Comparison of ENCODE assay signal across 8 cellular contexts in genomic region chr1:21508580-21509350, GRCh38. TPM values are rescaled to one million over a fixed set of nuclear protein-coding genes. Genes with fewer than 3 reads are reported as not detected.
DNase-seq lines count a peak whose midpoint lies in the region; ATAC-seq and TF ChIP-seq lines count a peak whose summit lies in the region.

No MANE protein-coding gene starts in this region.

- no peak overlapping the region for H3K4me3 ChIP-seq in MG63
- no peak overlapping the region for H3K4me3 ChIP-seq in colonic mucosa
- H3K4me3 ChIP-seq in right lobe of liver = peak overlapping the region in 2 of 3 donors; percentile 14 to 47

- no peak for TF ChIP-seq POLR2A in right lobe of liver (IDR thresholded peaks at IDR 0.05)

- WGBS in right lobe of liver (ENCODE audit: insufficient coverage, low coverage, low lambda C conversion rate, missing lambda C conversion rate) = 12% methylated on average over 20 of the region's 45 CpGs

- TF ChIP-seq CTCF in colonic mucosa (IDR thresholded peaks at IDR 0.05) (no peak), right lobe of liver (IDR thresholded peaks at IDR 0.05) (peak; percentile 52 to 75 (median 59))

- no peak overlapping the region for H3K9ac ChIP-seq in colonic mucosa (ENCODE audit: low read depth in 2 of 2, low read length in 2 of 2)

- H3K27me3 ChIP-seq in MG63 = no peaks in the 10 kb centered on the region
- H3K27me3 ChIP-seq in colonic mucosa = peaks cover 6% of the 10 kb centered on the region
- peaks cover 0 to 7% of the 10 kb centered on the region in 2 donors for H3K27me3 ChIP-seq in right lobe of liver

- no peaks in the 10 kb centered on the region for H3K9me3 ChIP-seq in MG63
- H3K9me3 ChIP-seq in colonic mucosa = no peaks in the 10 kb centered on the region
- H3K9me3 ChIP-seq in right lobe of liver = no peaks in the 10 kb centered on the region

- H3K36me3 ChIP-seq in MG63 (no peaks in the 10 kb centered on the region), colonic mucosa (no peaks in the 10 kb centered on the region), right lobe of liver (no peaks in the 10 kb centered on the region)

- intact Hi-C loops in colonic mucosa (cut with DNase I) (loop anchor here (2.0 to 10.0 kb wide), 3 partner anchors 26 to 150 kb away; no protein-coding TSS in a partner anchor), right lobe of liver (cut with DNase I) (no loop called here)

- H3K27ac ChIP-seq in colonic mucosa (no peak overlapping the region), right lobe of liver (no peak overlapping the region)

- DNase-seq in Daoy (ENCODE audit: low read depth) = peak; percentile 82
- DNase-seq in MG63 = peak; percentile 66
- peak; percentile 63 for DNase-seq in colonic mucosa
- DNase-seq in right lobe of liver = peak; percentile 72 to 82 (median 78)
- peak; percentile 29 to 75 (median 45) for DNase-seq in stimulated activated CD4-positive, alpha-beta T cell treated with anti-CD3 and anti-CD28 coated beads, TNF-alpha, amount 100 ng/mL, for 48 hours (ENCODE audit: low read depth in 3 of 3)

- ATAC-seq in activated CD4-positive, CD25-positive, alpha-beta regulatory T cell treated with anti-CD3 and anti-CD28 coated beads, Interleukin-2, amount 50 U/mL, for 24 hours = peak; percentile 82 to 92
- ATAC-seq in right lobe of liver (peak; percentile 89 to 93 (median 92)), HG03354 (IDR thresholded peaks at IDR 0.05; ENCODE audit: poor library complexity, severe bottlenecking, unreplicated experiment) (no peak), GM18517 (IDR thresholded peaks at IDR 0.05; ENCODE audit: unreplicated experiment) (no peak)

- H3K4me1 ChIP-seq in colonic mucosa (peaks cover 3% of the 10 kb centered on the region), right lobe of liver (peaks cover 0 to 7% (median 0%) of the 10 kb centered on the region in 4 donors)

RNA-seq across cellular contexts. Expression of gene ALPL, which starts 0.5 kb away (rescaled TPM):
- 1.4 and 2.7 TPM in 2 replicates for total RNA-seq in Daoy (2014; rRNA removed; shearing (Covaris generic))
- total RNA-seq in MG63 (2014; rRNA removed; shearing (Covaris generic); ENCODE audit: low replicate concordance) = 1.9 and 4.2 TPM in 2 replicates
- total RNA-seq in colonic mucosa (1 to 10 TPM; 1.6 to 1.7 TPM), right lobe of liver (10 to 100 TPM; 23.2 to 81.5 (median 48.1) TPM)

Comparison
In these comparisons a context has a peak if more than half of its experiments do, and no peak if none do; other contexts are left out.
1. H3K4me3 ChIP-seq: peak in right lobe of liver (2 of 3); none in MG63 (single experiment) and colonic mucosa (single experiment).
2. ATAC-seq: peak in activated CD4-positive, CD25-positive, alpha-beta regulatory T cell treated with anti-CD3 and anti-CD28 coated beads, Interleukin-2, amount 50 U/mL, for 24 hours (2 of 2) and right lobe of liver (4 of 4); none in HG03354 (single experiment) and GM18517 (single experiment).
3. Peak in every context shown above with its lines, with median percentiles within 50 percentile points of each other: DNase-seq.